Comparison of ENCODE assay signal across 8 cellular contexts in the genomic region with DNA sequence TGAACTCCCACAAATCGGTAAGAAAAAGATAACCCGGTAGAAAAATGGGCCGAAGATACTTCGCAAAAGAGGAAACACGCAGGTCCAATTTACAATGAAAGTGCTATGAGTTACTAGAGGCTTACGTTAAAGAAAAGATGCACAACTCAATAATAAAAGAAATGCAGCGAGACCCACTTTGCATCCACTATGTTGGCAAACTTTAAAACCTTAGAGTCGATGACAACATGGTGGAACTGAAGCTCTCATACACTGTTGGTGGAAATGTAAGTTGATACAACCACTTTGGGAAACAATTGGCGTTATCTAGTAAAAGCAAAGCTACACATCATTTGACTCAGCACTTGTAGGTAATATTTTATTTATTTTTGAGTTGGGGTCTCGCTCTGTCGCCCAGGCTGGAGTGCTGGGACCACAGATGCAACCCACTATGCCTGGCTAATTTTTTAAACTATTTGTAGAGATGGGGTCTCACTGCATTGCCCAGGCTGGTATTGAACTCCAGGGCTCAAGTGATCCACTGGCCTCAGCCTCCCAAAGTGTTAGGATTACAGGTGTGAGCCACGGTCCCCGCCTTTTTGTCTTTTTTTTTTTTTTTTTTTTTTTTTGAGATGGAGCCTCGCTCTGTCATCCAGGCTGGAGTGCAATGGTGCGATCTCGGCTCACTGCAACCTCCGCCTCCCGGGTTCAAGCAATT. TPM values are rescaled to one million over a fixed set of nuclear protein-coding genes. Genes with fewer than 3 reads are reported as not detected.
DNase-seq lines count a peak whose midpoint lies in the region; ATAC-seq, FAIRE-seq and TF ChIP-seq lines count a peak whose summit lies in the region.

No MANE protein-coding gene starts in this region.

- H3K9me3 Mint-ChIP-seq in CD4-positive, alpha-beta memory T cell = no peaks in the 10 kb centered on the region

- ATAC-seq in HG02588 (IDR thresholded peaks at IDR 0.05; ENCODE audit: unreplicated experiment) = no peak

- H3K27me3 ChIP-seq in CD4-positive, alpha-beta memory T cell (ENCODE audit: insufficient read depth, low read length) = no peaks in the 10 kb centered on the region
- H3K27me3 ChIP-seq in effector memory CD4-positive, alpha-beta T cell (replicated peaks; ENCODE audit: control insufficient read depth, insufficient read depth, low read length, poor library complexity, severe bottlenecking) = no peaks in the 10 kb centered on the region
- H3K27me3 ChIP-seq in neuron (ENCODE audit: insufficient read depth, low read length) = no peaks in the 10 kb centered on the region

- no peaks in the 10 kb centered on the region for H3K9me3 ChIP-seq in CD4-positive, alpha-beta memory T cell (ENCODE audit: control insufficient read depth in 1 of 2, low read length in 2 of 2)
- H3K9me3 ChIP-seq in effector memory CD4-positive, alpha-beta T cell (ENCODE audit: control insufficient read depth, low read length) = no peaks in the 10 kb centered on the region
- no peaks in the 10 kb centered on the region for H3K9me3 ChIP-seq in neuron (ENCODE audit: low read length)

- peaks cover 21 to 48% (median 26%) of the 10 kb centered on the region in 4 donors for H3K4me1 Mint-ChIP-seq in CD4-positive, alpha-beta memory T cell

- peak overlapping the region; percentile 86 to 93 for H3K4me3 ChIP-seq in CD4-positive, alpha-beta memory T cell (ENCODE audit: low read length in 2 of 2)
- peak overlapping the region; percentile 80 for H3K4me3 ChIP-seq in NB4 (ENCODE audit: low read depth, low read length)
- peak overlapping the region; percentile 99 for H3K4me3 ChIP-seq in effector memory CD4-positive, alpha-beta T cell (ENCODE audit: insufficient read depth, low read depth, low read length, poor library complexity, severe bottlenecking)
- H3K4me3 ChIP-seq in neuron (ENCODE audit: low read length) = peak overlapping the region; percentile 93

- peaks cover 25% of the 10 kb centered on the region for H3K4me1 ChIP-seq in CD4-positive, alpha-beta memory T cell (ENCODE audit: insufficient read depth, low read length)
- H3K4me1 ChIP-seq in effector memory CD4-positive, alpha-beta T cell (ENCODE audit: control insufficient read depth, insufficient read depth, low read length, poor library complexity, severe bottlenecking) = peaks cover 9% of the 10 kb centered on the region
- H3K4me1 ChIP-seq in neuron (ENCODE audit: insufficient read depth, low read length) = peaks cover 14% of the 10 kb centered on the region

- peaks cover 11 to 30% of the 10 kb centered on the region in 2 donors for H3K36me3 Mint-ChIP-seq in CD4-positive, alpha-beta memory T cell

- no peak for FAIRE-seq in H54 (lab: Jason Lieb, UNC)

- H3K27ac Mint-ChIP-seq in CD4-positive, alpha-beta memory T cell = peak overlapping the region; percentile 92 to 100 (median 98)

- peak overlapping the region; percentile 87 to 100 (median 96) for H3K4me3 Mint-ChIP-seq in CD4-positive, alpha-beta memory T cell

- POLR2A ChIA-PET in CD4-positive, alpha-beta memory T cell (lab: Charles Lee; ENCODE audit: partially characterized antibody) = interaction anchor here (0.6 to 3.7 kb wide), 24 partner anchors 8 to 969 kb away, joined by 3 to 114 read pairs (median 4); partner anchors contain the start of genes CEP85, FAM76A, GPN2 and HMGN2

- peaks cover 13% of the 10 kb centered on the region for H3K36me3 ChIP-seq in CD4-positive, alpha-beta memory T cell (ENCODE audit: insufficient read depth, low read length)
- peaks cover 15% of the 10 kb centered on the region for H3K36me3 ChIP-seq in effector memory CD4-positive, alpha-beta T cell (ENCODE audit: control insufficient read depth, insufficient read depth, low read length)
- H3K36me3 ChIP-seq in neuron (ENCODE audit: insufficient read depth, low read length) = peaks cover 7% of the 10 kb centered on the region

- TF ChIP-seq POLR2A in NB4 (IDR thresholded peaks at IDR 0.05; ENCODE audit: extremely low read depth, insufficient read length) (no peak), H54 (IDR thresholded peaks at IDR 0.05; ENCODE audit: low read depth, low read length) (no peak)

- no peak for TF ChIP-seq CTCF in NB4 (IDR thresholded peaks at IDR 0.05; ENCODE audit: low read depth, low read length)

- intact Hi-C loops in CD4-positive, alpha-beta memory T cell (cut with micrococcal nuclease) = loop anchor here (1.0 kb wide), 2 partner anchors 11 to 20 kb away; partner anchors contain the start of genes GPN2 and NUDC

- H2AFZ ChIP-seq in neuron (ENCODE audit: low read depth, low read length) = peak overlapping the region; percentile 97

- peak overlapping the region; percentile 90 for H3K27ac ChIP-seq in CD4-positive, alpha-beta memory T cell (ENCODE audit: low read depth, low read length)
- H3K27ac ChIP-seq in effector memory CD4-positive, alpha-beta T cell (ENCODE audit: insufficient read depth, low read length, poor library complexity, severe bottlenecking) = peak overlapping the region; percentile 92

- CTCF ChIA-PET in CD4-positive, alpha-beta memory T cell (lab: Charles Lee; ENCODE audit: partially characterized antibody) = interaction anchor here (1.1 to 2.0 kb wide), 6 partner anchors 11 to 102 kb away, joined by 3 to 14 read pairs (median 4); partner anchors contain the start of gene GPN2

- DNase-seq in CD4-positive, alpha-beta memory T cell = no peak
- no peak for DNase-seq in NB4 (ENCODE audit: low read depth)
- no peak for DNase-seq in effector memory CD4-positive, alpha-beta T cell
- no peak for DNase-seq in mucosa of gallbladder (ENCODE audit: low spot score)
- no peak for DNase-seq in activated CD4-positive, CD25-positive, alpha-beta regulatory T cell (lab: John Stamatoyannopoulos, UW)
- DNase-seq in H54 (ENCODE audit: insufficient read length, low spot score) = no peak

- H3K27me3 Mint-ChIP-seq in CD4-positive, alpha-beta memory T cell = no peaks in the 10 kb centered on the region

RNA-seq across cellular contexts. Expression of gene GPATCH3, which starts 0.7 kb away (rescaled TPM):
- total RNA-seq in CD4-positive, alpha-beta memory T cell = 10 to 100 TPM; 25.0 to 26.7 TPM
- polyA plus RNA-seq in CD4-positive, alpha-beta memory T cell = 10 to 100 TPM; 11.4 to 13.4 TPM
- total RNA-seq in mucosa of gallbladder = 13.7 TPM

RNA-seq across cellular contexts. Expression of gene GPN2, which starts 10.9 kb away (rescaled TPM):
- 10 to 100 TPM; 37.0 to 38.0 TPM for total RNA-seq in CD4-positive, alpha-beta memory T cell
- polyA plus RNA-seq in CD4-positive, alpha-beta memory T cell = 10 to 100 TPM; 15.3 to 18.8 TPM
- total RNA-seq in mucosa of gallbladder = 31.5 TPM

RNA-seq across cellular contexts. Expression of gene NR0B2, which starts 12.8 kb away (rescaled TPM):
- total RNA-seq in CD4-positive, alpha-beta memory T cell = not detected
- not detected for polyA plus RNA-seq in CD4-positive, alpha-beta memory T cell
- total RNA-seq in mucosa of gallbladder = 98.9 TPM

RNA-seq across cellular contexts. Expression of gene NUDC, which starts 20.6 kb away (rescaled TPM):
- total RNA-seq in CD4-positive, alpha-beta memory T cell = 10 to 100 TPM; 42.0 to 43.0 TPM
- 10 to 100 TPM; 83.6 to 98.2 TPM for polyA plus RNA-seq in CD4-positive, alpha-beta memory T cell
- 70.8 TPM for total RNA-seq in mucosa of gallbladder

RNA-seq across cellular contexts. Expression of gene SFN, which starts 38.0 kb away (rescaled TPM):
- under 1 TPM; 0.76 to 0.83 TPM for total RNA-seq in CD4-positive, alpha-beta memory T cell
- polyA plus RNA-seq in CD4-positive, alpha-beta memory T cell = not detected
- 37.1 TPM for total RNA-seq in mucosa of gallbladder

Comparison
In these comparisons a context has a peak if more than half of its experiments do, and no peak if none do; other contexts are left out.
1. RNA of gene NR0B2, which starts 12.8 kb away (total RNA-seq): 98.9 TPM in mucosa of gallbladder (single experiment); not detected in CD4-positive, alpha-beta memory T cell; every median in the first group is over 10 times any median in the second.
2. Peak in every context shown above with its lines, with median percentiles within 50 percentile points of each other: H3K4me3 ChIP-seq.